15 cellular contexts compared by ENCODE assay signal in genomic region chr6:100426689-100427338, GRCh38. TPM values are rescaled to one million over a fixed set of nuclear protein-coding genes. Genes with fewer than 3 reads are reported as not detected.
DNase-seq lines count a peak whose midpoint lies in the region; ATAC-seq and TF ChIP-seq lines count a peak whose summit lies in the region.
"Had no signal": no experiment of that assay in that cellular context is flagged by ENCODE, and none has a peak within 500 bp of the region (broad histone marks: within the 10 kb centered on the region; RNA-seq: fewer than 3 reads in every experiment).

No MANE protein-coding gene starts in this region.

- no peak overlapping the region for H2BK5ac ChIP-seq in mesenchymal stem cell (ENCODE audit: low read depth, low read length, poor library complexity, severe bottlenecking)

- H3K36me3 Mint-ChIP-seq in HFFc6 (ENCODE audit: low read depth): peaks cover 36% of the 10 kb centered on the region

- no peak overlapping the region for H3K4me3 Mint-ChIP-seq in HFFc6

- peaks cover 0 to 1% of the 10 kb centered on the region in 2 experiments for H3K36me3 ChIP-seq in mesenchymal stem cell (ENCODE audit: control insufficient read depth in 1 of 2, insufficient read depth in 2 of 2, low read depth in 1 of 2, low read length in 2 of 2)
- H3K36me3 ChIP-seq: BLaER1 treated with 17β-estradiol and CSF1 and Interleukin-3, amounts not matched to agents 10 nM and 100 nM had no signal

- H3K9me3 ChIP-seq in mesenchymal stem cell (ENCODE audit: control insufficient read depth, low read length): no peaks in the 10 kb centered on the region
- H3K9me3 ChIP-seq: BLaER1 treated with 17β-estradiol and CSF1 and Interleukin-3, amounts not matched to agents 10 nM and 100 nM had no signal

- no peak overlapping the region for H2BK15ac ChIP-seq in mesenchymal stem cell (ENCODE audit: low read depth, poor library complexity, severe bottlenecking)

- no peak overlapping the region for H3K4ac ChIP-seq in mesenchymal stem cell (ENCODE audit: low read depth in 1 of 2, low read length in 2 of 2)

- H3K4me2 ChIP-seq in mesenchymal stem cell (ENCODE audit: low read length, poor library complexity, severe bottlenecking): no peak overlapping the region
- H3K4me2 ChIP-seq: BLaER1 treated with 17β-estradiol and CSF1 and Interleukin-3, amounts not matched to agents 10 nM and 100 nM had no signal

- H3K27me3 Mint-ChIP-seq in HFFc6 (ENCODE audit: insufficient read depth): no peaks in the 10 kb centered on the region

- H2BK12ac ChIP-seq in mesenchymal stem cell (ENCODE audit: low read length in 2 of 2): no peak overlapping the region

- TF ChIP-seq CTCF in HFFc6 (IDR thresholded peaks at IDR 0.05): no peak

- no peak overlapping the region for H3K14ac ChIP-seq in mesenchymal stem cell (ENCODE audit: low read length in 2 of 2)

- H3K23ac ChIP-seq in mesenchymal stem cell (ENCODE audit: low read length in 2 of 2): no peak overlapping the region

- ATAC-seq in GM18870 (IDR thresholded peaks at IDR 0.05; ENCODE audit: unreplicated experiment): no peak
- ATAC-seq: K562 had no signal

- no peak overlapping the region for H2BK120ac ChIP-seq in mesenchymal stem cell (ENCODE audit: low read depth, low read length)

- no peak overlapping the region for H3K27ac ChIP-seq in mesenchymal stem cell (ENCODE audit: low read length, poor library complexity, severe bottlenecking)
- H3K27ac ChIP-seq: BLaER1 treated with 17β-estradiol and CSF1 and Interleukin-3, amounts not matched to agents 10 nM and 100 nM had no signal

- H4K91ac ChIP-seq in mesenchymal stem cell (ENCODE audit: low read length): no peak overlapping the region

- no peaks in the 10 kb centered on the region for H3K27me3 ChIP-seq in mesenchymal stem cell (ENCODE audit: control insufficient read depth in 1 of 2, insufficient read depth in 1 of 2, low read length in 2 of 2)
- H3K27me3 ChIP-seq: BLaER1 treated with 17β-estradiol and CSF1 and Interleukin-3, amounts not matched to agents 10 nM and 100 nM had no signal

- 88% methylated on average over 10 of the region's 10 CpGs for WGBS in mesenchymal stem cell

- no peak overlapping the region for H3K4me3 ChIP-seq in mesenchymal stem cell (ENCODE audit: insufficient read depth in 1 of 2, low read depth in 1 of 2, low read length in 2 of 2)
- H3K4me3 ChIP-seq: BLaER1 treated with 17β-estradiol and CSF1 and Interleukin-3, amounts not matched to agents 10 nM and 100 nM; K562 had no signal

- H2AFZ ChIP-seq in mesenchymal stem cell (ENCODE audit: low read depth, low read length): no peak overlapping the region

- H2AK5ac ChIP-seq in mesenchymal stem cell (ENCODE audit: low read length, severe bottlenecking): peak overlapping the region; percentile 8

- no peaks in the 10 kb centered on the region for H3K79me1 ChIP-seq in mesenchymal stem cell (replicated peaks; ENCODE audit: low read length, poor library complexity, severe bottlenecking)

- no peaks in the 10 kb centered on the region for H3K9me3 Mint-ChIP-seq in HFFc6

- no peaks in the 10 kb centered on the region for H3K4me1 ChIP-seq in mesenchymal stem cell (ENCODE audit: control insufficient read depth, insufficient read depth, low read depth, low read length)
- H3K4me1 ChIP-seq: BLaER1 treated with 17β-estradiol and CSF1 and Interleukin-3, amounts not matched to agents 10 nM and 100 nM had no signal

- no peak overlapping the region for H3K18ac ChIP-seq in mesenchymal stem cell (ENCODE audit: low read depth in 1 of 2, low read length in 2 of 2)

- no peak overlapping the region for H3K9ac ChIP-seq in mesenchymal stem cell (ENCODE audit: low read length)
- H3K9ac ChIP-seq: BLaER1 treated with 17β-estradiol and CSF1 and Interleukin-3, amounts not matched to agents 10 nM and 100 nM had no signal

- no peak overlapping the region for H3K27ac Mint-ChIP-seq in HFFc6

- peak; percentile 9 for DNase-seq in NCI-H2171 treated with DMSO at 0.1 percent for 48 hours (lab: John Stamatoyannopoulos, UW)
- no peak for DNase-seq in NCI-H2171 (lab: John Stamatoyannopoulos, UW)
- DNase-seq in RPMI7951 (ENCODE audit: low read depth): peak; percentile 15
- DNase-seq in mesenchymal stem cell: no peak
- DNase-seq in effector CD8-positive, alpha-beta T cell (lab: John Stamatoyannopoulos, UW): no peak
- DNase-seq in HFFc6: no peak
- DNase-seq in NCI-H2081 treated with DMSO at 0.1 percent for 48 hours (lab: John Stamatoyannopoulos, UW): no peak
- DNase-seq: 8988T, DMS153, NCI-H1092 treated with DMSO at 0.1 percent for 48 hours, NCI-H187 treated with DMSO at 0.1 percent for 48 hours, NCI-H69 had no signal

- no peak overlapping the region for H4K8ac ChIP-seq in mesenchymal stem cell (ENCODE audit: low read length)

- peaks cover 30% of the 10 kb centered on the region for H3K4me1 Mint-ChIP-seq in HFFc6 (ENCODE audit: low read depth)

RNA-seq across cellular contexts. Expression of gene SIM1, which starts 37.9 kb away (rescaled TPM):
- not detected in 2 replicates for total RNA-seq in RPMI7951 (2014; rRNA removed; shearing (Covaris generic))
- polyA plus RNA-seq in mesenchymal stem cell (2013, experiment 1 of 2): not detected
- not detected for polyA plus RNA-seq in mesenchymal stem cell (2013, experiment 2 of 2)
- total RNA-seq in HFFc6 (2021; fragmentation: NEBNext Ultra II Directional; extraction: Animal tissue kit (Norgen Biotek cat#: 25700)): 10 to 100 TPM; 15.4 to 22.0 (median 18.2) TPM
- total RNA-seq: K562 had no signal
- polyA plus RNA-seq: K562 had no signal

Comparison
In these comparisons a context has a peak if more than half of its experiments do, and no peak if none do; other contexts are left out.
1. DNase-seq: peak in NCI-H2171 treated with DMSO at 0.1 percent for 48 hours (single experiment) and RPMI7951 (single experiment); none in NCI-H2171 (single experiment), mesenchymal stem cell (single experiment), effector CD8-positive, alpha-beta T cell (single experiment), HFFc6 (single experiment) and NCI-H2081 treated with DMSO at 0.1 percent for 48 hours (single experiment).
2. RNA of gene SIM1, which starts 37.9 kb away (total RNA-seq): 15.4 to 22.0 TPM in HFFc6; not detected in RPMI7951; every median in the first group is over 10 times any median in the second.